17 cellular contexts compared by ENCODE assay signal in the genomic region with DNA sequence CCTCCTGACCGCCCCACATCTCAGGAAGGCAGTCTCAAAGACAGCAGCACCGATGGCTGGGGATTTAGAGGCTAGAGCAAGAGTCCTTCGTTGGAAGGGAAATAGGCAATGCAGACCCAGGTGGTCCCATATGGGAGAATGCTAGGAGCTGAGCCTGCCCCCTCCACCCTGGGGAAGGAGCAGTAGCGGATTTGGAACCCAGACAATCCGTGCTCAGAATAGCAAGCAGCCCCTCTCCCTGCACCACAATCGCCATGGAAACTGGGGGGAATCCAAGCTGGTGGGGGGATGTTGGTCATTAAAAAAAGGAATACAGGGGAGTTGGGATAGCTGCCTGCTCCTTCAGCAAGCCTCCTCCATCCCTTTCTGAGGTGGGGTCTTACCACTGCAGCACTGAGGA.
"Had no signal": no experiment of that assay in that cellular context is flagged by ENCODE, and none has a peak within 500 bp of the region (broad histone marks: within the 10 kb centered on the region; RNA-seq: fewer than 3 reads in every experiment).

No MANE protein-coding gene starts in this region.

- H3K27ac ChIP-seq: heart right ventricle, pancreas, testis had no signal

- H3K27me3 ChIP-seq: pancreas, testis had no signal

- H3K4me1 ChIP-seq: testis had no signal

- H3K36me3 Mint-ChIP-seq: natural killer cell had no signal

- DNase-seq: activated CD4-positive, alpha-beta T cell treated with anti-CD3 and anti-CD28 coated beads, Interleukin-2, amount 50 U/mL, for 4 hours; activated effector memory CD4-positive, alpha-beta T cell treated with Interleukin-2 at 50 U/mL for 16 hours; activated T-cell treated with anti-CD3 and anti-CD28 coated beads, Interleukin-2, amount 50 U/mL, for 24 hours; amniotic stem cell; effector CD4-positive, alpha-beta T cell; foreskin melanocyte; heart right ventricle; left colon; natural killer cell; pancreas; stimulated activated CD4-positive, alpha-beta T cell treated with anti-CD3 and anti-CD28 coated beads, Interleukin-15, amount 100 ng/mL, for 24 hours; stimulated activated CD4-positive, alpha-beta T cell treated with anti-CD3 and anti-CD28 coated beads, Interleukin-4, amount 100 ng/mL, for 24 hours; testis had no signal

- H3K4me3 ChIP-seq: heart right ventricle, pancreas, testis had no signal

- H3K36me3 ChIP-seq: pancreas had no signal

- H3K27ac Mint-ChIP-seq: activated naive CD4-positive, alpha-beta T cell treated with anti-CD3 and anti-CD28 coated beads, Interleukin-2, amount 50 U/mL, for 24 hours; activated T-cell treated with anti-CD3 and anti-CD28 coated beads, Interleukin-2, amount 50 U/mL, for 24 hours; natural killer cell; stimulated activated naive CD8-positive, alpha-beta T cell treated with anti-CD3 and anti-CD28 coated beads, Interleukin-15, Interleukin-2, amounts not matched to agents 100 ng/mL and 50 ng/mL, for 24 hours; T-helper 2 cell treated with Interferon-gamma antibody and Interleukin-4, amounts not matched to agents 5 μg/mL and 100 μg/mL, for 36 hours had no signal

- H3K9me3 Mint-ChIP-seq: activated naive CD4-positive, alpha-beta T cell treated with anti-CD3 and anti-CD28 coated beads, Interleukin-2, amount 50 U/mL, for 24 hours; activated T-cell treated with anti-CD3 and anti-CD28 coated beads, Interleukin-2, amount 50 U/mL, for 24 hours; natural killer cell; stimulated activated naive CD8-positive, alpha-beta T cell treated with anti-CD3 and anti-CD28 coated beads, Interleukin-15, Interleukin-2, amounts not matched to agents 100 ng/mL and 50 ng/mL, for 24 hours; T-helper 2 cell treated with Interferon-gamma antibody and Interleukin-4, amounts not matched to agents 5 μg/mL and 100 μg/mL, for 36 hours had no signal

- H3K4me3 Mint-ChIP-seq: activated naive CD4-positive, alpha-beta T cell treated with anti-CD3 and anti-CD28 coated beads, Interleukin-2, amount 50 U/mL, for 24 hours; activated T-cell treated with anti-CD3 and anti-CD28 coated beads, Interleukin-2, amount 50 U/mL, for 24 hours; natural killer cell; stimulated activated naive CD8-positive, alpha-beta T cell treated with anti-CD3 and anti-CD28 coated beads, Interleukin-15, Interleukin-2, amounts not matched to agents 100 ng/mL and 50 ng/mL, for 24 hours; T-helper 2 cell treated with Interferon-gamma antibody and Interleukin-4, amounts not matched to agents 5 μg/mL and 100 μg/mL, for 36 hours had no signal

- H3K9me3 ChIP-seq: heart right ventricle, pancreas, testis had no signal

- ATAC-seq: activated CD4-positive, CD25-positive, alpha-beta regulatory T cell treated with anti-CD3 and anti-CD28 coated beads, Interleukin-2, amount 50 U/mL, for 24 hours; heart right ventricle; left colon; natural killer cell; pancreas had no signal
